In the genomic region with DNA sequence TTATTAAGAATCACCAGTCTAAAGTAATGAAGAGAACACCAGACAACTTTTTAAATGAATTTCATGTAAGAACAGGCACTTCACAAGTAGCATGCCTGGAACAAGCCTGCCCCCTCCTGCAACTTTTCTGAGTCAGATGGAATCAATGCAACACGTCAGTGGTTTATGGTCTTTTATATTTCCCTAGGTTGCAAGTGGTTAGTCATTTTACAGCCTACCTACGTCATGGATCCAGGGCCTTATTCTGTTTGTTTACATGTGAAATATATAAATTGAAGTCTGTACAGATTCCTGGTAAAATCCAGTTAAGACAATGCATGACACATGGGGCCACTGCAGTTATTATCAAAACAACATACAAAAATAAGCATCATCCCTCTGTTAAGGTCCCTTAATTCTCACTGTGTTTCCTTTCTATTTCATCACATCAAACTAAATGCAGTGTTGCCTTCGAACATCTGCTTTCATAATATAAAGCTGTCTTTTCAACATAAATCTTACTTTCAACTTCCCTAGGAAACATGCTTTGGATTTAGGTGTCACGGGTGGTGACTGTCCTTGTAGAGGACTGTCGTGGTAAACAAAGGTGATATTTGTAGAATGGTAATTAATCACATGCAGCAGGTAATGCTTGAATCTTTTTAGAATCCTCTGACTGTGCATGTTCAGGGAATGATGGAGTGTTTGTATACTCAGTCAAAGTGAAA, we compare ENCODE assay signal across 13 cellular contexts.
DNase-seq lines count a peak whose midpoint lies in the region; FAIRE-seq and TF ChIP-seq lines count a peak whose summit lies in the region.
"Had no signal": no experiment of that assay in that cellular context is flagged by ENCODE, and none has a peak within 500 bp of the region (broad histone marks: within the 10 kb centered on the region; RNA-seq: fewer than 3 reads in every experiment).

No MANE protein-coding gene starts in this region.

- H3K9ac ChIP-seq in skeletal muscle satellite cell (ENCODE audit: low read depth, low read length), result peak overlapping the region; percentile 74

- DNase-seq in MCF 10A (ENCODE audit: unreplicated experiment) (peak; percentile 80), breast epithelium (ENCODE audit: low spot score in 2 of 2) (no peak), RCC 7860 (ENCODE audit: low spot score) (peak; percentile 18), epithelial cell of prostate (ENCODE audit: low read depth, low spot score) (peak; percentile 66)
- DNase-seq in CD8-positive, alpha-beta memory T cell, result no peak
- DNase-seq in effector CD4-positive, alpha-beta T cell, result no peak
- DNase-seq in activated T-cell treated with anti-CD3 and anti-CD28 coated beads, Interleukin-2, amount 50 U/mL, for 1 hour, result no peak
- DNase-seq: activated T-cell treated with anti-CD3 and anti-CD28 coated beads, Interleukin-2, amount 50 U/mL, for 72 hours; H7; NCI-H187 treated with DMSO at 0.1 percent for 48 hours had no signal

- H3K27ac ChIP-seq in breast epithelium (no peak overlapping the region), epithelial cell of prostate (peak overlapping the region; percentile 93)
- no peak overlapping the region for H3K27ac ChIP-seq in CD8-positive, alpha-beta memory T cell (ENCODE audit: low read depth, low read length)

- intact Hi-C loops in MCF 10A (cut with micrococcal nuclease) (loop anchor here (1.0 to 10.0 kb wide), 5 partner anchors 117 to 663 kb away; no protein-coding TSS in a partner anchor), breast epithelium (cut with DNase I; ENCODE audit: low total_unique reads) (no loop called here)

- H3K27me3 Mint-ChIP-seq in MCF 10A (ENCODE audit: insufficient read depth, unreplicated experiment), result no peaks in the 10 kb centered on the region
- peaks cover 0 to 1% of the 10 kb centered on the region in 2 donors for H3K27me3 Mint-ChIP-seq in CD8-positive, alpha-beta memory T cell
- H3K27me3 Mint-ChIP-seq: dendritic cell treated with granulocyte-macrophage colony-stimulating factor and Interleukin-4, amounts not matched to agents 40 ng/mL and 50 ng/mL, for 4 days had no signal

- peaks cover 18% of the 10 kb centered on the region for H3K4me1 Mint-ChIP-seq in MCF 10A (ENCODE audit: insufficient read depth, unreplicated experiment)
- H3K4me1 Mint-ChIP-seq in CD8-positive, alpha-beta memory T cell, result no peaks in the 10 kb centered on the region

- POLR2A ChIA-PET in MCF 10A (lab: Yijun Ruan, JAX), result interaction anchor here (0.9 kb wide), 1 partner anchor 10 kb away, joined by 3 read pairs; no protein-coding TSS in a partner anchor
- POLR2A ChIA-PET in CD8-positive, alpha-beta memory T cell (lab: Charles Lee), result no interaction called here

- H3K36me3 ChIP-seq in breast epithelium (no peaks in the 10 kb centered on the region), skeletal muscle satellite cell (ENCODE audit: insufficient read depth, low read length) (no peaks in the 10 kb centered on the region)
- H3K36me3 ChIP-seq in CD8-positive, alpha-beta memory T cell (ENCODE audit: insufficient read depth, low read length), result no peaks in the 10 kb centered on the region

- H3K27ac Mint-ChIP-seq in MCF 10A (ENCODE audit: low read depth, unreplicated experiment), result peak overlapping the region; percentile 92
- no peak overlapping the region for H3K27ac Mint-ChIP-seq in CD8-positive, alpha-beta memory T cell
- H3K27ac Mint-ChIP-seq: activated T-cell treated with anti-CD3 and anti-CD28 coated beads, Interleukin-2, amount 50 U/mL, for 72 hours; dendritic cell treated with granulocyte-macrophage colony-stimulating factor and Interleukin-4, amounts not matched to agents 40 ng/mL and 50 ng/mL, for 4 days had no signal

- H3K4me2 ChIP-seq in skeletal muscle satellite cell (ENCODE audit: low read length), result peak overlapping the region; percentile 34

- H3K4me1 ChIP-seq in breast epithelium (no peaks in the 10 kb centered on the region), skeletal muscle satellite cell (ENCODE audit: control insufficient read depth, insufficient read depth, low read length) (peaks cover 18% of the 10 kb centered on the region)
- no peaks in the 10 kb centered on the region for H3K4me1 ChIP-seq in CD8-positive, alpha-beta memory T cell (ENCODE audit: insufficient read depth, low read length)

- H3K9me3 ChIP-seq in breast epithelium, result no peaks in the 10 kb centered on the region
- no peaks in the 10 kb centered on the region for H3K9me3 ChIP-seq in skeletal muscle satellite cell (replicated peaks; ENCODE audit: low read length)
- H3K9me3 ChIP-seq in CD8-positive, alpha-beta memory T cell (ENCODE audit: low read length), result no peaks in the 10 kb centered on the region

- no peaks in the 10 kb centered on the region for H3K36me3 Mint-ChIP-seq in MCF 10A (ENCODE audit: insufficient read depth, unreplicated experiment)
- no peaks in the 10 kb centered on the region for H3K36me3 Mint-ChIP-seq in CD8-positive, alpha-beta memory T cell

- H3K27me3 ChIP-seq in breast epithelium (peaks cover 0 to 4% of the 10 kb centered on the region in 2 donors), skeletal muscle satellite cell (ENCODE audit: control insufficient read depth, insufficient read depth, low read length) (no peaks in the 10 kb centered on the region)
- H3K27me3 ChIP-seq in CD8-positive, alpha-beta memory T cell (ENCODE audit: insufficient read depth, low read length, poor library complexity, severe bottlenecking), result no peaks in the 10 kb centered on the region

- TF ChIP-seq CTCF in MCF 10A (IDR thresholded peaks at IDR 0.05; ENCODE audit: unreplicated experiment), result peak; percentile 22
- no peak for TF ChIP-seq CTCF in breast epithelium (IDR thresholded peaks at IDR 0.05)

- TSS peak; percentile 90 for BruUV-seq in MCF 10A (replicated peaks; lab: Mats Ljungman, UMichigan)

- FAIRE-seq in RCC 7860 (lab: Jason Lieb, UNC), result no peak
- FAIRE-seq: A204.1 had no signal

- CTCF ChIA-PET in MCF 10A (lab: Yijun Ruan, JAX), result interaction anchor here (1.2 kb wide), 1 partner anchor 367 kb away, joined by 8 read pairs; no protein-coding TSS in a partner anchor
- CTCF ChIA-PET in CD8-positive, alpha-beta memory T cell (lab: Charles Lee), result no interaction called here

- TF ChIP-seq POLR2A in breast epithelium (IDR thresholded peaks at IDR 0.05), result no peak

- H3K4me3 ChIP-seq in breast epithelium (no peak overlapping the region), skeletal muscle satellite cell (ENCODE audit: low read length) (no peak overlapping the region)
- no peak overlapping the region for H3K4me3 ChIP-seq in CD8-positive, alpha-beta memory T cell (ENCODE audit: low read length)

- no peak overlapping the region for H3K4me3 Mint-ChIP-seq in MCF 10A (ENCODE audit: unreplicated experiment)
- no peak overlapping the region for H3K4me3 Mint-ChIP-seq in CD8-positive, alpha-beta memory T cell
- H3K4me3 Mint-ChIP-seq: activated T-cell treated with anti-CD3 and anti-CD28 coated beads, Interleukin-2, amount 50 U/mL, for 72 hours; dendritic cell treated with granulocyte-macrophage colony-stimulating factor and Interleukin-4, amounts not matched to agents 40 ng/mL and 50 ng/mL, for 4 days had no signal

- H3K9me3 Mint-ChIP-seq in MCF 10A (ENCODE audit: unreplicated experiment), result no peaks in the 10 kb centered on the region
- H3K9me3 Mint-ChIP-seq in CD8-positive, alpha-beta memory T cell, result peaks cover 0 to 3% (median 0%) of the 10 kb centered on the region in 5 donors
- H3K9me3 Mint-ChIP-seq: dendritic cell treated with granulocyte-macrophage colony-stimulating factor and Interleukin-4, amounts not matched to agents 40 ng/mL and 50 ng/mL, for 4 days had no signal

Comparison
In these comparisons a context has a peak if more than half of its experiments do, and no peak if none do; other contexts are left out.
1. DNase-seq: peak in MCF 10A (single experiment), RCC 7860 (single experiment) and epithelial cell of prostate (single experiment); none in breast epithelium (0 of 2), CD8-positive, alpha-beta memory T cell (0 of 5), effector CD4-positive, alpha-beta T cell (single experiment) and activated T-cell treated with anti-CD3 and anti-CD28 coated beads, Interleukin-2, amount 50 U/mL, for 1 hour (single experiment).